ENCODE assay signal across 8 cellular contexts in genomic region chr1:22024485-22025367, GRCh38. TPM values are rescaled to one million over a fixed set of nuclear protein-coding genes. Genes with fewer than 3 reads are reported as not detected.
DNase-seq lines count a peak whose midpoint lies in the region; ATAC-seq and TF ChIP-seq lines count a peak whose summit lies in the region.

No MANE protein-coding gene starts in this region.

- H3K4me1 ChIP-seq in DOHH2 (ENCODE audit: control insufficient read depth, low read length) (peaks cover 23% of the 10 kb centered on the region), KMS-11 (ENCODE audit: low read depth, poor library complexity, severe bottlenecking) (peaks cover 19% of the 10 kb centered on the region), adipocyte (ENCODE audit: control insufficient read depth, insufficient read depth, low read length) (peaks cover 16% of the 10 kb centered on the region), right atrium auricular region (peaks cover 0 to 15% of the 10 kb centered on the region in 2 donors)

- peak overlapping the region; percentile 73 for H2AFZ ChIP-seq in KMS-11 (ENCODE audit: low read depth)

- H3K9ac ChIP-seq in KMS-11 (peak overlapping the region; percentile 97; the same call in 1 of the 2 replicates), adipocyte (ENCODE audit: low read length) (peak overlapping the region; percentile 99)

- peak overlapping the region; percentile 92 for H3K4me2 ChIP-seq in DOHH2 (ENCODE audit: low read length)
- peak overlapping the region; percentile 81 for H3K4me2 ChIP-seq in KMS-11

- peaks cover 6% of the 10 kb centered on the region for H3K27me3 ChIP-seq in DOHH2 (ENCODE audit: control insufficient read depth, low read length)
- H3K27me3 ChIP-seq in KMS-11 (ENCODE audit: insufficient read depth, low read depth): no peaks in the 10 kb centered on the region
- H3K27me3 ChIP-seq in adipocyte (replicated peaks; ENCODE audit: control insufficient read depth, insufficient read depth, low read length): no peaks in the 10 kb centered on the region
- H3K27me3 ChIP-seq in right atrium auricular region: no peaks in the 10 kb centered on the region

- H3K4me3 ChIP-seq in DOHH2 (ENCODE audit: low read length) (peak overlapping the region; percentile 81), KMS-11 (IDR thresholded peaks at IDR 0.05; ENCODE audit: insufficient read depth, low read depth, low read length) (no peak overlapping the region), adipocyte (ENCODE audit: low read length) (peak overlapping the region; percentile 99), right atrium auricular region (peak overlapping the region; percentile 83 to 98)

- DNase-seq in T follicular helper cell (ENCODE audit: low read depth): peak; percentile 77
- peak; percentile 82 for DNase-seq in adipocyte (ENCODE audit: low read depth)
- DNase-seq in right atrium auricular region (ENCODE audit: low spot score): peak; percentile 81
- DNase-seq in putamen (ENCODE audit: low spot score): peak; percentile 82
- no peak for DNase-seq in amniotic stem cell (lab: John Stamatoyannopoulos, UW)

- H3K9me2 ChIP-seq in DOHH2 (replicated peaks; ENCODE audit: control insufficient read depth, low read length): no peaks in the 10 kb centered on the region

- TF ChIP-seq CTCF in DOHH2 (IDR thresholded peaks at IDR 0.05; ENCODE audit: low read depth, low read length, poor library complexity, severe bottlenecking) (no peak), KMS-11 (conservative IDR thresholded peaks at IDR 0.05; ENCODE audit: low read depth, low read length) (no peak; the same call in 1 of the 2 replicates), right atrium auricular region (IDR thresholded peaks at IDR 0.05) (peak in 1 of 2 donors; percentile 24)

- peak; percentile 37 for ATAC-seq in GM21619 (IDR thresholded peaks at IDR 0.05; ENCODE audit: unreplicated experiment)

- H3K27ac ChIP-seq in DOHH2 (ENCODE audit: low read depth, low read length) (peak overlapping the region; percentile 79; the same call in 1 of the 2 replicates), KMS-11 (peak overlapping the region; percentile 98), right atrium auricular region (peak overlapping the region; percentile 96 to 99)

- H3K9me3 ChIP-seq in DOHH2 (ENCODE audit: control insufficient read depth, insufficient read depth, low read length) (no peaks in the 10 kb centered on the region), adipocyte (ENCODE audit: control insufficient read depth, low read length) (no peaks in the 10 kb centered on the region), right atrium auricular region (no peaks in the 10 kb centered on the region)

- H3F3A ChIP-seq in DOHH2 (ENCODE audit: control insufficient read depth, insufficient read depth): peaks cover 10% of the 10 kb centered on the region; the same call in 1 of the 2 replicates

- H4K20me1 ChIP-seq in DOHH2 (ENCODE audit: control insufficient read depth, insufficient read depth, low read depth, low read length) (no peaks in the 10 kb centered on the region), KMS-11 (ENCODE audit: insufficient read depth) (no peaks in the 10 kb centered on the region)

- H3K79me2 ChIP-seq in DOHH2 (ENCODE audit: control insufficient read depth, low read length): peaks cover 23% of the 10 kb centered on the region
- no peaks in the 10 kb centered on the region for H3K79me2 ChIP-seq in KMS-11 (ENCODE audit: insufficient read depth, low read depth)

- H3K36me3 ChIP-seq in DOHH2 (ENCODE audit: control insufficient read depth, low read length) (peaks cover 7% of the 10 kb centered on the region), KMS-11 (ENCODE audit: insufficient read depth) (no peaks in the 10 kb centered on the region), adipocyte (ENCODE audit: control insufficient read depth, insufficient read depth, low read length, severe bottlenecking) (no peaks in the 10 kb centered on the region), right atrium auricular region (no peaks in the 10 kb centered on the region)

RNA-seq across cellular contexts. Expression of gene CELA3A, which starts 23.3 kb away (rescaled TPM):
- total RNA-seq in right atrium auricular region: not detected

RNA-seq across cellular contexts. Expression of gene CDC42, which starts 27.8 kb away (rescaled TPM):
- total RNA-seq in right atrium auricular region: 100 to 1,000 TPM; 144 to 147 TPM

RNA-seq across cellular contexts. Expression of gene CELA3B, which starts 47.9 kb away (rescaled TPM):
- not detected for total RNA-seq in right atrium auricular region
